ENCODE assay signal across 15 cellular contexts in the genomic region with DNA sequence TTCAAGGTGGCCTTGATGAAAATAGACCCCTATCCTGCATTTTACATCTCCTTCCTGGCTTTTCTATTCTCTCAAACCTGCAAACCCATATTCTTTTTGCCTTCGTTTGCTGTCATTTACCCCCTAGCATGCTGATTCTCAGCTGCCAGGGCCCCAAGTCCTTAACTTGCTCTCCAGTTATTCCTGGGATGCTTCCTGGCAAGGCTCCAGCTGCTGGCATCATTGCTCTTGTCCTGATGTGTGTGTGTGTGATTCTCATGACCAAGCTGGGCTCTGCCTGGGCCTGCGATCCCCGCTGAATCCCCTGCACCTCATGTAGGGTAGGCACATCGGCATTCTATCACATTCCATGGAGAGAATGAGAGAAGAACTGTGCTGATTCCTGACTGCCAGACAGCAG. TPM values are rescaled to one million over a fixed set of nuclear protein-coding genes. Genes with fewer than 3 reads are reported as not detected.
A peak's percentile ranks its signal among the peaks of the same experiment; 100 is the strongest.
DNase-seq lines count a peak whose midpoint lies in the region; ATAC-seq lines count a peak whose summit lies in the region.
"Had no signal": no experiment of that assay in that cellular context is flagged by ENCODE, and none has a peak within 500 bp of the region (broad histone marks: within the 10 kb centered on the region; RNA-seq: fewer than 3 reads in every experiment).

No MANE protein-coding gene starts in this region.

- DNase-seq in Daoy (ENCODE audit: low read depth) = peak; percentile 17
- DNase-seq in NCI-H345 treated with DMSO at 0.1 percent for 48 hours (lab: John Stamatoyannopoulos, UW; ENCODE audit: unreplicated experiment) = peak; percentile 33
- peak; percentile 6 for DNase-seq in epidermal melanocyte (ENCODE audit: insufficient read length, low spot score)
- DNase-seq in left ventricle myocardium superior = peak; percentile 74
- no peak for DNase-seq in activated CD4-positive, alpha-beta T cell treated with anti-CD3 and anti-CD28 coated beads, Interleukin-2, amount 50 U/mL, for 48 hours
- DNase-seq in activated CD4-positive, alpha-beta T cell treated with anti-CD3 and anti-CD28 coated beads for 48 hours = no peak
- no peak for DNase-seq in GM19240 (ENCODE audit: insufficient read length, low spot score)
- DNase-seq: COR-L47, GOT3, HFFc6, NCI-H2107, NCI-H446 treated with DMSO at 0.1 percent for 48 hours, NCI-H748 treated with DMSO at 0.1 percent for 48 hours, SIG-M5 had no signal

- ATAC-seq in left ventricle myocardium superior (peak; percentile 52), GM18873 (IDR thresholded peaks at IDR 0.05; ENCODE audit: low FRiP score, unreplicated experiment) (no peak)

- intact Hi-C loops in left ventricle myocardium superior (cut with micrococcal nuclease) = no loop called here

RNA-seq across cellular contexts. Expression of gene NPAS2, which starts 11.9 kb away (rescaled TPM):
- 11.4 and 14.8 TPM in 2 replicates for total RNA-seq in Daoy (2014; rRNA removed; shearing (Covaris generic))
- total RNA-seq in left ventricle myocardium superior = 40.9 TPM

Comparison
In these comparisons a context has a peak if more than half of its experiments do, and no peak if none do; other contexts are left out.
1. DNase-seq: peak in Daoy (single experiment), NCI-H345 treated with DMSO at 0.1 percent for 48 hours (single experiment), epidermal melanocyte (single experiment) and left ventricle myocardium superior (single experiment); none in activated CD4-positive, alpha-beta T cell treated with anti-CD3 and anti-CD28 coated beads, Interleukin-2, amount 50 U/mL, for 48 hours (0 of 2), activated CD4-positive, alpha-beta T cell treated with anti-CD3 and anti-CD28 coated beads for 48 hours (single experiment) and GM19240 (single experiment).